ENCODE assay signal across 8 cellular contexts in genomic region chr1:198620951-198621824, GRCh38. TPM values are rescaled to one million over a fixed set of nuclear protein-coding genes. Genes with fewer than 3 reads are reported as not detected.
DNase-seq lines count a peak whose midpoint lies in the region; ATAC-seq and TF ChIP-seq lines count a peak whose summit lies in the region.

No MANE protein-coding gene starts in this region.

- peaks cover 48 to 57% of the 10 kb centered on the region in 2 experiments for H3K4me1 ChIP-seq in neutrophil (ENCODE audit: control insufficient read depth in 1 of 2, insufficient read depth in 1 of 2, low read depth in 1 of 2, low read length in 1 of 2)

- no peaks in the 10 kb centered on the region for H3K9me3 ChIP-seq in neutrophil

- H3K9me3 Mint-ChIP-seq in activated T-helper 1 cell treated with anti-CD3 and anti-CD28 coated beads, Interleukin-12 subunit alpha, Interleukin-12 subunit beta, Interleukin-2, Interleukin-4 antibody, amounts not matched to agents 30 ng/mL and 10 ng/mL and 1 ng/mL, durations not matched to agents 14 hours and 24 hours and 36 hours: no peaks in the 10 kb centered on the region

- H3K4me3 ChIP-seq in neutrophil (ENCODE audit: low read depth in 1 of 2, low read length in 1 of 2) (peak overlapping the region; percentile 49), H7 (ENCODE audit: insufficient read depth, low read depth, low read length) (no peak overlapping the region)

- intact Hi-C loops in activated T-helper 1 cell treated with anti-CD3 and anti-CD28 coated beads, Interleukin-12 subunit alpha, Interleukin-12 subunit beta, Interleukin-2, Interleukin-4 antibody, amounts not matched to agents 30 ng/mL and 10 ng/mL and 1 ng/mL, durations not matched to agents 14 hours and 24 hours and 36 hours (cut with micrococcal nuclease): loop anchor here (1.0 to 10.0 kb wide), 13 partner anchors 8 to 2004 kb away; partner anchors contain the start of genes DENND1B and KIF14

- peaks cover 3% of the 10 kb centered on the region for H3K36me3 Mint-ChIP-seq in activated T-helper 1 cell treated with anti-CD3 and anti-CD28 coated beads, Interleukin-12 subunit alpha, Interleukin-12 subunit beta, Interleukin-2, Interleukin-4 antibody, amounts not matched to agents 30 ng/mL and 10 ng/mL and 1 ng/mL, durations not matched to agents 14 hours and 24 hours and 36 hours (ENCODE audit: low read depth)

- no peaks in the 10 kb centered on the region for H3K36me3 ChIP-seq in neutrophil
- H3K36me3 ChIP-seq in H7 (replicated peaks; ENCODE audit: control insufficient read depth, insufficient read depth, low read length): no peaks in the 10 kb centered on the region

- H3K27me3 Mint-ChIP-seq in activated T-helper 1 cell treated with anti-CD3 and anti-CD28 coated beads, Interleukin-12 subunit alpha, Interleukin-12 subunit beta, Interleukin-2, Interleukin-4 antibody, amounts not matched to agents 30 ng/mL and 10 ng/mL and 1 ng/mL, durations not matched to agents 14 hours and 24 hours and 36 hours (ENCODE audit: insufficient read depth): no peaks in the 10 kb centered on the region

- H3K27me3 ChIP-seq in neutrophil (no peaks in the 10 kb centered on the region), H7 (ENCODE audit: control insufficient read depth, insufficient read depth, low read length) (no peaks in the 10 kb centered on the region)

- DNase-seq in GM10266 (ENCODE audit: extremely low spot score) (peak; percentile 26), NAMALWA (ENCODE audit: low spot score) (peak; percentile 97), mesenteric fat pad (ENCODE audit: low spot score) (no peak), H7 (no peak), iPS-NIHi7 (ENCODE audit: extremely low spot score) (no peak)
- DNase-seq in activated T-helper 1 cell treated with anti-CD3 and anti-CD28 coated beads, Interleukin-12 subunit alpha, Interleukin-12 subunit beta, Interleukin-2, Interleukin-4 antibody, amounts not matched to agents 30 ng/mL and 10 ng/mL and 1 ng/mL, durations not matched to agents 14 hours and 24 hours and 36 hours (ENCODE audit: low spot score): peak; percentile 66

- peak; percentile 68 for ATAC-seq in GM21825 (IDR thresholded peaks at IDR 0.05; ENCODE audit: unreplicated experiment)

- TF ChIP-seq CTCF in GM10266 (IDR thresholded peaks at IDR 0.05; ENCODE audit: control insufficient read depth, insufficient read depth, low read depth, missing control alignments) (no peak), neutrophil (IDR thresholded peaks at IDR 0.05) (peak; percentile 60)

- H3K27ac ChIP-seq in neutrophil: peak overlapping the region; percentile 98

- H3K4me3 Mint-ChIP-seq in activated T-helper 1 cell treated with anti-CD3 and anti-CD28 coated beads, Interleukin-12 subunit alpha, Interleukin-12 subunit beta, Interleukin-2, Interleukin-4 antibody, amounts not matched to agents 30 ng/mL and 10 ng/mL and 1 ng/mL, durations not matched to agents 14 hours and 24 hours and 36 hours: peak overlapping the region; percentile 84

- peaks cover 82% of the 10 kb centered on the region for H3K4me1 Mint-ChIP-seq in activated T-helper 1 cell treated with anti-CD3 and anti-CD28 coated beads, Interleukin-12 subunit alpha, Interleukin-12 subunit beta, Interleukin-2, Interleukin-4 antibody, amounts not matched to agents 30 ng/mL and 10 ng/mL and 1 ng/mL, durations not matched to agents 14 hours and 24 hours and 36 hours (ENCODE audit: low read depth)

- H3K27ac Mint-ChIP-seq in activated T-helper 1 cell treated with anti-CD3 and anti-CD28 coated beads, Interleukin-12 subunit alpha, Interleukin-12 subunit beta, Interleukin-2, Interleukin-4 antibody, amounts not matched to agents 30 ng/mL and 10 ng/mL and 1 ng/mL, durations not matched to agents 14 hours and 24 hours and 36 hours: peak overlapping the region; percentile 99

RNA-seq across cellular contexts. Expression of gene PTPRC, which starts 17.7 kb away (rescaled TPM):
- total RNA-seq in activated T-helper 1 cell treated with anti-CD3 and anti-CD28 coated beads, Interleukin-12 subunit alpha, Interleukin-12 subunit beta, Interleukin-2, Interleukin-4 antibody, amounts not matched to agents 30 ng/mL and 10 ng/mL and 1 ng/mL, durations not matched to agents 14 hours and 24 hours and 36 hours: 512 and 516 TPM in 2 replicates
- 65.8 TPM for total RNA-seq in mesenteric fat pad
- total RNA-seq in H7 (2014; rRNA removed; shearing (Covaris generic)): not detected in 2 replicates

Comparison
In these comparisons a context has a peak if more than half of its experiments do, and no peak if none do; other contexts are left out.
1. DNase-seq: peak in GM10266 (single experiment), NAMALWA (single experiment) and activated T-helper 1 cell treated with anti-CD3 and anti-CD28 coated beads, Interleukin-12 subunit alpha, Interleukin-12 subunit beta, Interleukin-2, Interleukin-4 antibody, amounts not matched to agents 30 ng/mL and 10 ng/mL and 1 ng/mL, durations not matched to agents 14 hours and 24 hours and 36 hours (single experiment); none in mesenteric fat pad (single experiment), H7 (single experiment) and iPS-NIHi7 (single experiment).
2. RNA of gene PTPRC, which starts 17.7 kb away (total RNA-seq): 512 to 516 TPM in activated T-helper 1 cell treated with anti-CD3 and anti-CD28 coated beads, Interleukin-12 subunit alpha, Interleukin-12 subunit beta, Interleukin-2, Interleukin-4 antibody, amounts not matched to agents 30 ng/mL and 10 ng/mL and 1 ng/mL, durations not matched to agents 14 hours and 24 hours and 36 hours and 65.8 TPM in mesenteric fat pad (single experiment); not detected in H7; every median in the first group is over 10 times any median in the second.